Comparison of ENCODE assay signal across 17 cellular contexts in the genomic region with DNA sequence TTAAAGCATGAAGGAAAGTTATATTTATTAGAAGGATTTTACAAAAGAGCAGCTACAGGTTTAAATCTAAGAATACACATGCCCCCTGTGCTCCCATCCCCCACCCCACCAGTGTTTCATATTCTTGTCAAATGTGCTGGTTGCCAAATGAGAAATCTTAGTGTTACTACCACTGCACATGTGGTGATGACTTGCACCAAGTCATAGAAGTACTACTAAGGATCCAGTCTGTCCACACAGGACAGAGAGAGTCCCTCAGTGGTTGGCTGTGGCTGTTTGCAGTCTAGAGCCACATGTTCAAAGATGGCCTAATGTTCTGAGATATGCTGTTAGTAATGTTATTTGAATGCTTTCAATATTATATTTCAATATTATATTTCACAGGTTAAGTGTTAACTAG.
A peak's percentile ranks its signal among the peaks of the same experiment; 100 is the strongest.
DNase-seq lines count a peak whose midpoint lies in the region; ATAC-seq and TF ChIP-seq lines count a peak whose summit lies in the region.
"Had no signal": no experiment of that assay in that cellular context is flagged by ENCODE, and none has a peak within 500 bp of the region (broad histone marks: within the 10 kb centered on the region; RNA-seq: fewer than 3 reads in every experiment).

No MANE protein-coding gene starts in this region.

- H3K4me3 ChIP-seq in fibroblast of mammary gland (ENCODE audit: control insufficient read depth, low read depth, low read length): no peak overlapping the region
- no peak overlapping the region for H3K4me3 ChIP-seq in smooth muscle cell
- H3K4me3 ChIP-seq: BLaER1, GM23338 had no signal

- ATAC-seq in sciatic nerve (no peak), GM21381 (IDR thresholded peaks at IDR 0.05; ENCODE audit: unreplicated experiment) (no peak)
- ATAC-seq: GM23338, HCT116 had no signal

- H3K4me2 ChIP-seq in smooth muscle cell: no peak overlapping the region
- H3K4me2 ChIP-seq: BLaER1, GM23338 had no signal

- H3K4me3 Mint-ChIP-seq in mesothelial cell of epicardium: no peak overlapping the region
- H3K4me3 Mint-ChIP-seq: CD14-positive monocyte; CD4-positive, alpha-beta memory T cell; GM23338; HFFc6 had no signal

- no peaks in the 10 kb centered on the region for H3K36me3 Mint-ChIP-seq in mesothelial cell of epicardium
- H3K36me3 Mint-ChIP-seq: CD14-positive monocyte; CD4-positive, alpha-beta memory T cell had no signal

- peaks cover 7% of the 10 kb centered on the region for H3K9me3 Mint-ChIP-seq in mesothelial cell of epicardium
- H3K9me3 Mint-ChIP-seq: HFFc6 had no signal

- H3K27ac Mint-ChIP-seq in mesothelial cell of epicardium: peak overlapping the region; percentile 26
- H3K27ac Mint-ChIP-seq: CD14-positive monocyte; CD4-positive, alpha-beta memory T cell; GM23338; HFFc6 had no signal

- peaks cover 7% of the 10 kb centered on the region for H3K79me2 ChIP-seq in smooth muscle cell (ENCODE audit: low read depth)

- DNase-seq in HCEC 1CT (peak; percentile 24), fibroblast of mammary gland (ENCODE audit: low read depth) (peak; percentile 59), mesothelial cell of epicardium (ENCODE audit: low spot score in 2 of 2, unreplicated experiment in 2 of 2) (no peak), smooth muscle cell (lab: John Stamatoyannopoulos, UW; ENCODE audit: unreplicated experiment) (no peak), sciatic nerve (ENCODE audit: low spot score) (no peak), T-helper 2 cell (no peak)
- DNase-seq: 8988T; Calu3; CD4-positive, alpha-beta memory T cell; DMS79 treated with DMSO at 0.1 percent for 48 hours; GF-D8; HFFc6 had no signal

- no peaks in the 10 kb centered on the region for H4K20me1 ChIP-seq in smooth muscle cell (ENCODE audit: low read depth)
- H4K20me1 ChIP-seq: BLaER1 had no signal

- no peaks in the 10 kb centered on the region for H3K27me3 Mint-ChIP-seq in mesothelial cell of epicardium (ENCODE audit: low read depth)
- H3K27me3 Mint-ChIP-seq: CD4-positive, alpha-beta memory T cell had no signal

- H3K4me1 Mint-ChIP-seq in mesothelial cell of epicardium: peaks cover 63% of the 10 kb centered on the region
- H3K4me1 Mint-ChIP-seq: CD14-positive monocyte; CD4-positive, alpha-beta memory T cell had no signal

- peak overlapping the region; percentile 4 for H2AFZ ChIP-seq in smooth muscle cell (ENCODE audit: low read depth)
- H2AFZ ChIP-seq: GM23338 had no signal

- H3K27me3 ChIP-seq in smooth muscle cell (ENCODE audit: low read depth): no peaks in the 10 kb centered on the region
- H3K27me3 ChIP-seq: BLaER1 had no signal

- H3K36me3 ChIP-seq in smooth muscle cell (ENCODE audit: low read depth): no peaks in the 10 kb centered on the region
- H3K36me3 ChIP-seq: BLaER1 had no signal

- no peak overlapping the region for H3K9ac ChIP-seq in smooth muscle cell (ENCODE audit: low read depth)
- H3K9ac ChIP-seq: BLaER1 had no signal

- peaks cover 24% of the 10 kb centered on the region for H3K4me1 ChIP-seq in smooth muscle cell (ENCODE audit: low read depth)

- TF ChIP-seq CTCF in fibroblast of mammary gland (conservative IDR thresholded peaks at IDR 0.05; ENCODE audit: control insufficient read depth, insufficient read depth, low read depth, low read length): no peak
- no peak for TF ChIP-seq CTCF in mesothelial cell of epicardium (IDR thresholded peaks at IDR 0.05; ENCODE audit: unreplicated experiment)
- no peak for TF ChIP-seq CTCF in smooth muscle cell (IDR thresholded peaks at IDR 0.05; ENCODE audit: borderline replicate concordance, insufficient read depth, poor library complexity, severe bottlenecking)

- intact Hi-C loops in sciatic nerve (cut with DNase I): no loop called here

- H3K27ac ChIP-seq in smooth muscle cell (ENCODE audit: low read depth): no peak overlapping the region
- H3K27ac ChIP-seq: BLaER1 had no signal

- H3K9me3 ChIP-seq in smooth muscle cell (replicated peaks; ENCODE audit: low read depth): no peaks in the 10 kb centered on the region
- H3K9me3 ChIP-seq: BLaER1 had no signal

- no peaks in the 10 kb centered on the region for H3F3A ChIP-seq in smooth muscle cell (ENCODE audit: low read depth)

Comparison
In these comparisons a context has a peak if more than half of its experiments do, and no peak if none do; other contexts are left out.
1. DNase-seq: peak in HCEC 1CT (single experiment) and fibroblast of mammary gland (single experiment); none in mesothelial cell of epicardium (0 of 2), smooth muscle cell (single experiment), sciatic nerve (single experiment) and T-helper 2 cell (0 of 5).